19 cellular contexts compared by ENCODE assay signal in the genomic region with DNA sequence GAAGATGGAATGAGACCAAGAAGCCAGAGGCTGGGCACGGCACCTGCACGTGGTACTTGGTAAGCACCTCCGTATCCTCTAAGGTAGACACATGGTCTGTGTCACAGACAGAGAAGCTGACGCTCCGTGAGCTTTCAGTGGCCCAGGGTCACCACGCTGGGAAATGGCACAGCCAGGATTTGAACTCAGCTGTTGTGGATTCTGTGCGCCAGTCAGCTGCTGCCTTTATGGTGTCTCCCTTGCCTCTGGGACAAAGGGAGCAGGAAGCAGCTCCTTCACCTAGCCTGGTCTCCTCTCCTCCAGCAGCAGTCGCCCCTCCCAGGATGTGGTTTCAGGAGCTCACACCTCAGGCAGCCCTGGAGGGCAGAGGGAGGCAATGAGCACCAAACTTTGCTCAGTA.
DNase-seq lines count a peak whose midpoint lies in the region; ATAC-seq, FAIRE-seq and TF ChIP-seq lines count a peak whose summit lies in the region.
"Had no signal": no experiment of that assay in that cellular context is flagged by ENCODE, and none has a peak within 500 bp of the region (broad histone marks: within the 10 kb centered on the region; RNA-seq: fewer than 3 reads in every experiment).

No MANE protein-coding gene starts in this region.

- H3K27me3 ChIP-seq in gastroesophageal sphincter: no peaks in the 10 kb centered on the region

- no peaks in the 10 kb centered on the region for H3K9me3 Mint-ChIP-seq in activated CD4-positive, alpha-beta T cell treated with anti-CD3 and anti-CD28 coated beads for 36 hours (ENCODE audit: low read depth)
- H3K9me3 Mint-ChIP-seq: activated T-helper 17 cell treated with anti-CD3 and anti-CD28 coated beads, Interleukin-2, amount 50 U/mL, for 72 hours; CD4-positive, alpha-beta T cell; effector memory CD8-positive, alpha-beta T cell; IgD-negative memory B cell; type B pancreatic cell had no signal

- H3K27ac ChIP-seq in gastroesophageal sphincter: no peak overlapping the region
- H3K27ac ChIP-seq: A549 had no signal

- DNase-seq in activated CD4-positive, alpha-beta T cell treated with anti-CD3 and anti-CD28 coated beads for 36 hours: peak; percentile 20
- no peak for DNase-seq in activated CD4-positive, alpha-beta T cell treated with anti-CD3 and anti-CD28 coated beads for 1 hour
- DNase-seq in Daoy (ENCODE audit: low read depth) (peak; percentile 12), T-helper 17 cell (no peak), left lobe of liver (ENCODE audit: low spot score) (peak; percentile 21), globus pallidus (ENCODE audit: low spot score) (no peak), GM12892 (ENCODE audit: insufficient read length) (no peak)
- DNase-seq: CD4-positive, alpha-beta T cell; effector memory CD8-positive, alpha-beta T cell; NCI-H1105; NCI-H2107; SK-N-SH; stimulated activated naive CD4-positive, alpha-beta T cell treated with Interleukin-2 at 50 U/mL for 16 hours had no signal

- TF ChIP-seq POLR2A in GM12892 (IDR thresholded peaks at IDR 0.05; ENCODE audit: low read depth, low read length): no peak
- TF ChIP-seq POLR2A in gastroesophageal sphincter (IDR thresholded peaks at IDR 0.05): no peak

- WGBS in gastroesophageal sphincter (ENCODE audit: low coverage in 1 of 2), 2 donors: 85% methylated on average over 6 of the region's 8 CpGs; no CpG with 5 or more reads in 1 of the 2 donors

- intact Hi-C loops in activated CD4-positive, alpha-beta T cell treated with anti-CD3 and anti-CD28 coated beads for 36 hours (cut with DNase I, micrococcal nuclease): no loop called here

- CTCF ChIA-PET in activated CD4-positive, alpha-beta T cell treated with anti-CD3 and anti-CD28 coated beads for 36 hours (lab: Charles Lee): no interaction called here

- H3K4me3 Mint-ChIP-seq in activated CD4-positive, alpha-beta T cell treated with anti-CD3 and anti-CD28 coated beads for 36 hours: no peak overlapping the region
- no peak overlapping the region for H3K4me3 Mint-ChIP-seq in T-helper 17 cell
- H3K4me3 Mint-ChIP-seq: activated T-helper 17 cell treated with anti-CD3 and anti-CD28 coated beads, Interleukin-2, amount 50 U/mL, for 72 hours; CD4-positive, alpha-beta T cell; effector memory CD8-positive, alpha-beta T cell; type B pancreatic cell had no signal

- POLR2A ChIA-PET in activated CD4-positive, alpha-beta T cell treated with anti-CD3 and anti-CD28 coated beads for 36 hours (lab: Charles Lee): no interaction called here

- TF ChIP-seq CTCF in gastroesophageal sphincter (IDR thresholded peaks at IDR 0.05): no peak

- no peak overlapping the region for H3K27ac Mint-ChIP-seq in activated CD4-positive, alpha-beta T cell treated with anti-CD3 and anti-CD28 coated beads for 36 hours
- peak overlapping the region; percentile 47 for H3K27ac Mint-ChIP-seq in T-helper 17 cell
- H3K27ac Mint-ChIP-seq: activated T-helper 17 cell treated with anti-CD3 and anti-CD28 coated beads, Interleukin-2, amount 50 U/mL, for 72 hours; CD4-positive, alpha-beta T cell; IgD-negative memory B cell had no signal

- ATAC-seq in activated CD4-positive, alpha-beta T cell treated with anti-CD3 and anti-CD28 coated beads for 36 hours: peak; percentile 19
- ATAC-seq in T-helper 17 cell (no peak), left lobe of liver (no peak), gastroesophageal sphincter (no peak)
- ATAC-seq: A549; activated T-helper 17 cell treated with anti-CD3 and anti-CD28 coated beads, Interleukin-2, amount 50 U/mL, for 72 hours; effector memory CD8-positive, alpha-beta T cell had no signal

- peaks cover 13% of the 10 kb centered on the region for H3K27me3 Mint-ChIP-seq in activated CD4-positive, alpha-beta T cell treated with anti-CD3 and anti-CD28 coated beads for 36 hours
- peaks cover 65% of the 10 kb centered on the region for H3K27me3 Mint-ChIP-seq in T-helper 17 cell

- no peaks in the 10 kb centered on the region for H3K36me3 Mint-ChIP-seq in activated CD4-positive, alpha-beta T cell treated with anti-CD3 and anti-CD28 coated beads for 36 hours (ENCODE audit: low read depth)
- peaks cover 5% of the 10 kb centered on the region for H3K36me3 Mint-ChIP-seq in T-helper 17 cell (ENCODE audit: low read depth)
- H3K36me3 Mint-ChIP-seq: IgD-negative memory B cell, type B pancreatic cell had no signal

- TF ChIP-seq EP300 in gastroesophageal sphincter (IDR thresholded peaks at IDR 0.05): no peak

- H3K36me3 ChIP-seq in gastroesophageal sphincter: no peaks in the 10 kb centered on the region

- H3K9me3 ChIP-seq in T-helper 17 cell (ENCODE audit: control insufficient read depth, low read length, poor library complexity, severe bottlenecking): no peaks in the 10 kb centered on the region
- no peaks in the 10 kb centered on the region for H3K9me3 ChIP-seq in gastroesophageal sphincter
- H3K9me3 ChIP-seq: A549, SK-N-SH had no signal

- no peak overlapping the region for H3K4me3 ChIP-seq in gastroesophageal sphincter
- H3K4me3 ChIP-seq: A549 had no signal

- peaks cover 0 to 10% (median 0%) of the 10 kb centered on the region in 3 donors for H3K4me1 ChIP-seq in gastroesophageal sphincter

- no peak for FAIRE-seq in GM12892 (lab: Jason Lieb, UNC)
- FAIRE-seq: A549, keratinocyte had no signal

- peaks cover 15% of the 10 kb centered on the region for H3K4me1 Mint-ChIP-seq in activated CD4-positive, alpha-beta T cell treated with anti-CD3 and anti-CD28 coated beads for 36 hours
- H3K4me1 Mint-ChIP-seq in T-helper 17 cell: peaks cover 14% of the 10 kb centered on the region

Comparison
In these comparisons a context has a peak if more than half of its experiments do, and no peak if none do; other contexts are left out.
1. DNase-seq: peak in activated CD4-positive, alpha-beta T cell treated with anti-CD3 and anti-CD28 coated beads for 36 hours (single experiment), Daoy (single experiment) and left lobe of liver (single experiment); none in activated CD4-positive, alpha-beta T cell treated with anti-CD3 and anti-CD28 coated beads for 1 hour (single experiment), T-helper 17 cell (0 of 3), globus pallidus (single experiment) and GM12892 (single experiment).